2 cellular contexts compared by ENCODE assay signal in genomic region chr11:74697722-74698121, GRCh38.
TF ChIP-seq lines count a peak whose summit lies in the region.

No MANE protein-coding gene starts in this region.

TF ChIP-seq in A549, 52 proteins besides CTCF, POLR2A, EP300 and RAD21:
- TF ChIP-seq HOXA7 (CRISPR knock-in tag; IDR thresholded peaks at IDR 0.05) (peak; percentile 73; the same call in 1 of the 2 replicates), CHD2 (IDR thresholded peaks at IDR 0.05; ENCODE audit: low read length, partially characterized antibody) (no peak)

TF ChIP-seq in HepG2, 621 proteins besides CTCF, POLR2A, EP300 and RAD21:
- 0 out of 2 replicates have a peak, but pooled peaks have one; percentile 9 for TF ChIP-seq SALL1 (CRISPR knock-in tag; IDR thresholded peaks at IDR 0.05)
- no peak for TF ChIP-seq ZBTB39 (CRISPR knock-in tag; IDR thresholded peaks at IDR 0.05)
